In genomic region chr6:143233563-143234285, GRCh38 we compare ENCODE assay signal across 1 cellular context.
TF ChIP-seq lines count a peak whose summit lies in the region.

No MANE protein-coding gene starts in this region.

TF ChIP-seq in SK-N-SH treated with all-trans-retinoic acid at 6 μM for 48 hours, 23 proteins besides CTCF, POLR2A, EP300 and RAD21 (continued from another document):
- TF ChIP-seq POU6F1 (CRISPR knock-in tag; IDR thresholded peaks at IDR 0.05; ENCODE audit: borderline replicate concordance, low read depth) (no peak), ZNF8 (CRISPR knock-in tag; IDR thresholded peaks at IDR 0.05) (no peak), ZFP3 (CRISPR knock-in tag; IDR thresholded peaks at IDR 0.05) (no peak)
